34 cellular contexts compared by ENCODE assay signal in genomic region chr1:29319300-29320110, GRCh38.
"Had no signal": no experiment of that assay in that cellular context is flagged by ENCODE, and none has a peak within 500 bp of the region (broad histone marks: within the 10 kb centered on the region; RNA-seq: fewer than 3 reads in every experiment).

No MANE protein-coding gene starts in this region.

- H3K4me2 ChIP-seq: KMS-11, SK-N-SH had no signal

- H3K36me3 Mint-ChIP-seq: activated naive CD4-positive, alpha-beta T cell treated with anti-CD3 and anti-CD28 coated beads, Interleukin-2, amount 50 U/mL, for 24 hours had no signal

- H3K27ac ChIP-seq: brain microvascular endothelial cell, KMS-11, Peyer's patch, SJSA1 had no signal

- H3K4me3 ChIP-seq: Peyer's patch, SJSA1 had no signal

- H3K9me3 Mint-ChIP-seq: activated CD4-positive, alpha-beta T cell treated with anti-CD3 and anti-CD28 coated beads, Interleukin-2, amount 10 ng/mL, durations not matched to agents 24 days and 14 days; activated CD8-positive, alpha-beta T cell treated with anti-CD3 and anti-CD28 coated beads for 36 hours; activated naive CD4-positive, alpha-beta T cell treated with anti-CD3 and anti-CD28 coated beads, Interleukin-2, amount 50 U/mL, for 24 hours; activated T-cell treated with anti-CD3 and anti-CD28 coated beads, Interleukin-2, amount 50 U/mL, for 72 hours; activated T-helper 2 cell treated with anti-CD3 and anti-CD28 coated beads, Interferon-gamma antibody, Interleukin-2, Interleukin-4, amounts not matched to agents 10 μg/mL and 5 μg/mL and 100 μg/mL, durations not matched to agents 14 hours and 24 hours and 36 hours; T-helper 1 cell treated with Interleukin-12 subunit alpha and Interleukin-12 subunit beta and Interleukin-4 antibody, amounts not matched to agents 30 μg/mL and 1 μg/mL, for 36 hours; T-helper 2 cell treated with Interferon-gamma antibody and Interleukin-4, amounts not matched to agents 5 μg/mL and 100 μg/mL, for 36 hours had no signal

- H3K4me3 Mint-ChIP-seq: activated CD4-positive, alpha-beta T cell treated with anti-CD3 and anti-CD28 coated beads, Interleukin-2, amount 10 ng/mL, durations not matched to agents 24 days and 14 days; activated CD8-positive, alpha-beta T cell treated with anti-CD3 and anti-CD28 coated beads for 36 hours; activated naive CD4-positive, alpha-beta T cell treated with anti-CD3 and anti-CD28 coated beads, Interleukin-2, amount 50 U/mL, for 24 hours; activated T-cell treated with anti-CD3 and anti-CD28 coated beads, Interleukin-2, amount 50 U/mL, for 72 hours; T-helper 1 cell treated with Interleukin-12 subunit alpha and Interleukin-12 subunit beta and Interleukin-4 antibody, amounts not matched to agents 30 μg/mL and 1 μg/mL, for 36 hours; T-helper 2 cell treated with Interferon-gamma antibody and Interleukin-4, amounts not matched to agents 5 μg/mL and 100 μg/mL, for 36 hours had no signal

- H3K27ac Mint-ChIP-seq: activated CD4-positive, alpha-beta T cell treated with anti-CD3 and anti-CD28 coated beads, Interleukin-2, amount 10 ng/mL, durations not matched to agents 24 days and 14 days; activated CD8-positive, alpha-beta T cell treated with anti-CD3 and anti-CD28 coated beads for 36 hours; activated naive CD4-positive, alpha-beta T cell treated with anti-CD3 and anti-CD28 coated beads, Interleukin-2, amount 50 U/mL, for 24 hours; activated T-cell treated with anti-CD3 and anti-CD28 coated beads, Interleukin-2, amount 50 U/mL, for 72 hours; activated T-helper 2 cell treated with anti-CD3 and anti-CD28 coated beads, Interferon-gamma antibody, Interleukin-2, Interleukin-4, amounts not matched to agents 10 μg/mL and 5 μg/mL and 100 μg/mL, durations not matched to agents 14 hours and 24 hours and 36 hours; T-helper 1 cell treated with Interleukin-12 subunit alpha and Interleukin-12 subunit beta and Interleukin-4 antibody, amounts not matched to agents 30 μg/mL and 1 μg/mL, for 36 hours; T-helper 2 cell treated with Interferon-gamma antibody and Interleukin-4, amounts not matched to agents 5 μg/mL and 100 μg/mL, for 36 hours had no signal

- H3K4me1 Mint-ChIP-seq: activated CD4-positive, alpha-beta T cell treated with anti-CD3 and anti-CD28 coated beads, Interleukin-2, amount 10 ng/mL, durations not matched to agents 24 days and 14 days; activated naive CD4-positive, alpha-beta T cell treated with anti-CD3 and anti-CD28 coated beads, Interleukin-2, amount 50 U/mL, for 24 hours had no signal

- H3K27me3 ChIP-seq: brain microvascular endothelial cell, Peyer's patch, SJSA1 had no signal

- H3K27me3 Mint-ChIP-seq: activated CD4-positive, alpha-beta T cell treated with anti-CD3 and anti-CD28 coated beads, Interleukin-2, amount 10 ng/mL, durations not matched to agents 24 days and 14 days; activated CD8-positive, alpha-beta T cell treated with anti-CD3 and anti-CD28 coated beads for 36 hours; activated naive CD4-positive, alpha-beta T cell treated with anti-CD3 and anti-CD28 coated beads, Interleukin-2, amount 50 U/mL, for 24 hours had no signal

- ATAC-seq: activated CD8-positive, alpha-beta T cell treated with anti-CD3 and anti-CD28 coated beads for 36 hours; activated T-cell treated with anti-CD3 and anti-CD28 coated beads, Interleukin-2, amount 50 U/mL, for 72 hours; PC-3 had no signal

- DNase-seq: activated CD4-positive, alpha-beta T cell treated with anti-CD3 and anti-CD28 coated beads, Interleukin-2, amount 10 ng/mL, durations not matched to agents 24 days and 14 days; activated CD4-positive, alpha-beta T cell treated with anti-CD3 and anti-CD28 coated beads, Interleukin-2, amount 50 U/mL, for 4 hours; activated CD8-positive, alpha-beta T cell treated with anti-CD3 and anti-CD28 coated beads for 36 hours; activated gamma-delta T cell; activated naive CD4-positive, alpha-beta T cell treated with Interleukin-2 at 50 U/mL for 16 hours; activated T-cell treated with anti-CD3 and anti-CD28 coated beads, Interleukin-2, amount 50 U/mL, for 1 hour; activated T-cell treated with anti-CD3 and anti-CD28 coated beads, Interleukin-2, amount 50 U/mL, for 72 hours; amniotic stem cell; aorta; brain microvascular endothelial cell; central memory CD4-positive, alpha-beta T cell; MM.1S; MV-4-11; NCI-H1092; NCI-H1436 treated with DMSO at 0.1 percent for 48 hours; NCI-H187; NCI-H2029 treated with DMSO at 0.1 percent for 48 hours; NCI-H2107; NCI-H2171; NCI-H510A; NCI-H526; NCI-H748 treated with DMSO at 0.1 percent for 48 hours; NK-92 treated with Interleukin-12 subunit alpha and Interleukin-12 subunit beta, amount 100 ng/mL, for 24 hours; PC-3; Peyer's patch; RPMI8226; SHP77 treated with DMSO at 0.1 percent for 48 hours; SK-N-SH had no signal

- H3K4me1 ChIP-seq: Peyer's patch, SJSA1 had no signal

- H3K9me3 ChIP-seq: Peyer's patch, SJSA1, SK-N-SH had no signal

- H3K36me3 ChIP-seq: brain microvascular endothelial cell, Peyer's patch, SJSA1 had no signal
